ENCODE assay signal across 14 cellular contexts in the genomic region with DNA sequence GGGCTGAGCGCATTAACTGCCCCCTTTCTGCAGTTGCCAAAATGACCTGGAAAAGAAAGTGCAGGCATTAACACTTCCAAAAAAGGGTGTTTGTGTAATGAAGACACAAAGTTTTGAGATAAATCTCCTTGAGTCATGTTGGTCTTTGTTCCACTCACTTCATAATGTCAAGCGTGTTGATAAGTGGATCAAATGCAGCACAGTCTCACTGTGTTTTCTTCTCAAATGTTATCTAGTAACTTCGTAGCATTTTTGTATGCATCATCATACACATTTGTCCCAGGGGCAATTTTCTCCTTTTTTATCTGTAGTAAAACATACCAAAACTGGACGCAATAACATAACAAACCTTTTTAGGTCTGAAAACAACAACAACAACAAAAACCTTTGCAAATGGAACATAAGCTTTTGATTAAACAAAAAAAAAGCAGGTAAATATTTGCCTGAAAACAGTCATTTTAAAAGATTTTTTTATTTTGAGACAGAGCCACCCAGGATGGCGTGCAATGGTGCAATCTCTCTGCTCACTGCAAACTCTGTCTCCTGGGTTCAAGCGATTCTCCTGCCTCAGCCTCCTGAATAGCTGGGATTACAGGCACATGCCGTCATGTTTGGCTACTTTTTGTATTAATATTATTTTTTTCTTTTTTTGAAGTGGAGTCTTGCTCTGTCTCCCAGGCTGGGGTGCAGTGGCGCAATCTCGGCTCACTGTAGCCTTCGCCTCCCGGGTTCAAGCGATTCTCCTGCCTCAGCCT. TPM values are rescaled to one million over a fixed set of nuclear protein-coding genes. Genes with fewer than 3 reads are reported as not detected.
A peak's percentile ranks its signal among the peaks of the same experiment; 100 is the strongest.
DNase-seq lines count a peak whose midpoint lies in the region; ATAC-seq and TF ChIP-seq lines count a peak whose summit lies in the region.
"Had no signal": no experiment of that assay in that cellular context is flagged by ENCODE, and none has a peak within 500 bp of the region (broad histone marks: within the 10 kb centered on the region; RNA-seq: fewer than 3 reads in every experiment).

No MANE protein-coding gene starts in this region.

- H3K36me3 Mint-ChIP-seq in GM23338 (ENCODE audit: low read depth) = no peaks in the 10 kb centered on the region

- H2BK5ac ChIP-seq in neuronal stem cell (ENCODE audit: low read length) = no peak overlapping the region

- DNase-seq in GM23338 (ENCODE audit: low spot score) = no peak
- no peak for DNase-seq in SK-N-MC (ENCODE audit: low read depth, low spot score)
- peak; percentile 74 for DNase-seq in fibroblast of pulmonary artery (ENCODE audit: low read depth)
- DNase-seq in neuronal stem cell (ENCODE audit: low spot score) = no peak
- no peak for DNase-seq in GM19240 (ENCODE audit: insufficient read length, low spot score)
- DNase-seq in HT-29 (ENCODE audit: low spot score) = no peak
- DNase-seq in NCI-H2227 treated with DMSO at 0.1 percent for 48 hours (lab: John Stamatoyannopoulos, UW) = no peak
- DNase-seq: C1 segment of cervical spinal cord; Calu3; CD4-positive, alpha-beta T cell; DMS 273 treated with DMSO at 0.1 percent for 48 hours; GOT3 had no signal

- TF ChIP-seq CTCF in GM23338 (conservative IDR thresholded peaks at IDR 0.05; ENCODE audit: low read depth in 2 of 2) = no peak
- TF ChIP-seq CTCF in fibroblast of pulmonary artery (IDR thresholded peaks at IDR 0.05; ENCODE audit: low read length, missing control alignments) = peak; percentile 14

- H3K4me1 ChIP-seq in GM23338 (ENCODE audit: insufficient read depth) = no peaks in the 10 kb centered on the region
- no peaks in the 10 kb centered on the region for H3K4me1 ChIP-seq in neuronal stem cell (ENCODE audit: control insufficient read depth in 2 of 2, insufficient read depth in 1 of 2, low read depth in 1 of 2, low read length in 2 of 2)
- H3K4me1 ChIP-seq: HAP-1 had no signal

- H3K4me3 Mint-ChIP-seq in GM23338 = no peak overlapping the region
- H3K4me3 Mint-ChIP-seq: B cell; CD4-positive, alpha-beta T cell had no signal

- no peaks in the 10 kb centered on the region for H3K79me1 ChIP-seq in neuronal stem cell (ENCODE audit: low read depth, low read length)

- no peak overlapping the region for H2BK120ac ChIP-seq in neuronal stem cell (ENCODE audit: low read depth, low read length)

- no peaks in the 10 kb centered on the region for H4K20me1 ChIP-seq in GM23338 (replicated peaks; ENCODE audit: insufficient read depth)

- H2AFZ ChIP-seq in GM23338 (peak overlapping the region; percentile 16; the same call in 1 of the 2 replicates), neuronal stem cell (ENCODE audit: low read length) (peak overlapping the region; percentile 23)

- no peaks in the 10 kb centered on the region for H3K9me3 Mint-ChIP-seq in GM23338
- H3K9me3 Mint-ChIP-seq: CD4-positive, alpha-beta T cell had no signal

- H3K9ac ChIP-seq in SK-N-MC (ENCODE audit: insufficient read length) (no peak overlapping the region), neuronal stem cell (ENCODE audit: low read depth, low read length, poor library complexity) (no peak overlapping the region)

- H3K4me2 ChIP-seq in GM23338 = no peak overlapping the region
- no peak overlapping the region for H3K4me2 ChIP-seq in neuronal stem cell (ENCODE audit: insufficient read depth, low read length, poor library complexity, severe bottlenecking)

- H3K4me3 ChIP-seq in GM23338 (no peak overlapping the region), SK-N-MC (no peak overlapping the region), fibroblast of pulmonary artery (replicated peaks; ENCODE audit: low read depth, low read length) (no peak overlapping the region), neuronal stem cell (ENCODE audit: low read length in 2 of 2) (no peak overlapping the region)
- H3K4me3 ChIP-seq: HAP-1 had no signal

- H4K8ac ChIP-seq in neuronal stem cell (ENCODE audit: low read depth, low read length) = no peak overlapping the region

- no peaks in the 10 kb centered on the region for H3F3A ChIP-seq in GM23338 (replicated peaks; ENCODE audit: low read depth)

- H3K9me2 ChIP-seq in GM23338 (ENCODE audit: insufficient read depth) = no peaks in the 10 kb centered on the region

- H3K23ac ChIP-seq in neuronal stem cell (ENCODE audit: low read depth, low read length, poor library complexity) = no peak overlapping the region

- no peak overlapping the region for H3K4ac ChIP-seq in neuronal stem cell (ENCODE audit: low read length)

- H3K27me3 Mint-ChIP-seq in GM23338 (ENCODE audit: insufficient read depth, low read depth, poor library complexity) = peaks cover 3% of the 10 kb centered on the region
- H3K27me3 Mint-ChIP-seq: B cell; CD4-positive, alpha-beta T cell had no signal

- no peaks in the 10 kb centered on the region for H3K4me1 Mint-ChIP-seq in GM23338
- H3K4me1 Mint-ChIP-seq: B cell had no signal

- ATAC-seq in GM23338 = no peak

- no peaks in the 10 kb centered on the region for H3K79me2 ChIP-seq in GM23338 (replicated peaks; ENCODE audit: insufficient read depth)

- H3K27ac ChIP-seq in GM23338 (ENCODE audit: low read depth) = no peak overlapping the region
- 0 out of 2 replicates have a peak overlapping the region, but pooled peaks have one; percentile 31 for H3K27ac ChIP-seq in SK-N-MC
- no peak overlapping the region for H3K27ac ChIP-seq in neuronal stem cell (replicated peaks; ENCODE audit: low read length)

- H3K27me3 ChIP-seq in GM23338 (ENCODE audit: insufficient read depth) = no peaks in the 10 kb centered on the region
- no peaks in the 10 kb centered on the region for H3K27me3 ChIP-seq in neuronal stem cell (ENCODE audit: control insufficient read depth in 3 of 3, insufficient read depth in 3 of 3, low read depth in 1 of 3, low read length in 3 of 3)

- H3K14ac ChIP-seq in neuronal stem cell (ENCODE audit: low read length) = no peak overlapping the region

- H2AK5ac ChIP-seq in neuronal stem cell (ENCODE audit: low read depth, low read length) = no peak overlapping the region

- no peak overlapping the region for H2BK12ac ChIP-seq in neuronal stem cell (ENCODE audit: low read length)

- no peak overlapping the region for H3K27ac Mint-ChIP-seq in GM23338
- H3K27ac Mint-ChIP-seq: B cell; CD4-positive, alpha-beta T cell had no signal

- no peak overlapping the region for H2BK15ac ChIP-seq in neuronal stem cell (ENCODE audit: low read length)

- H3K9me3 ChIP-seq in SK-N-MC (ENCODE audit: low read depth, low read length) = no peaks in the 10 kb centered on the region
- no peaks in the 10 kb centered on the region for H3K9me3 ChIP-seq in neuronal stem cell (replicated peaks in 1 of 2; ENCODE audit: control insufficient read depth in 2 of 2, insufficient read depth in 1 of 2, low read depth in 1 of 2, low read length in 2 of 2)
- H3K9me3 ChIP-seq: HAP-1 had no signal

- no peak overlapping the region for H4K91ac ChIP-seq in neuronal stem cell (ENCODE audit: low read depth, low read length, poor library complexity)

- no peak overlapping the region for H3K18ac ChIP-seq in neuronal stem cell (ENCODE audit: low read length)

- no CpG with 5 or more reads among the region's 12 CpGs for WGBS in neuronal stem cell (ENCODE audit: extremely low coverage in 2 of 2, insufficient read length in 2 of 2, insufficient replicate concordance in 1 of 2), 2 donors

- H3K36me3 ChIP-seq in GM23338 (ENCODE audit: insufficient read depth) = no peaks in the 10 kb centered on the region
- no peaks in the 10 kb centered on the region for H3K36me3 ChIP-seq in SK-N-MC (ENCODE audit: insufficient read depth, low read length)
- H3K36me3 ChIP-seq in neuronal stem cell (replicated peaks in 1 of 2; ENCODE audit: control insufficient read depth in 2 of 2, insufficient read depth in 2 of 2, low read length in 2 of 2) = no peaks in the 10 kb centered on the region
- H3K36me3 ChIP-seq: HAP-1 had no signal

TF ChIP-seq in GM23338, 12 proteins besides CTCF, POLR2A, EP300 and RAD21 (continues in another document):
- TF ChIP-seq, protein P1, sequence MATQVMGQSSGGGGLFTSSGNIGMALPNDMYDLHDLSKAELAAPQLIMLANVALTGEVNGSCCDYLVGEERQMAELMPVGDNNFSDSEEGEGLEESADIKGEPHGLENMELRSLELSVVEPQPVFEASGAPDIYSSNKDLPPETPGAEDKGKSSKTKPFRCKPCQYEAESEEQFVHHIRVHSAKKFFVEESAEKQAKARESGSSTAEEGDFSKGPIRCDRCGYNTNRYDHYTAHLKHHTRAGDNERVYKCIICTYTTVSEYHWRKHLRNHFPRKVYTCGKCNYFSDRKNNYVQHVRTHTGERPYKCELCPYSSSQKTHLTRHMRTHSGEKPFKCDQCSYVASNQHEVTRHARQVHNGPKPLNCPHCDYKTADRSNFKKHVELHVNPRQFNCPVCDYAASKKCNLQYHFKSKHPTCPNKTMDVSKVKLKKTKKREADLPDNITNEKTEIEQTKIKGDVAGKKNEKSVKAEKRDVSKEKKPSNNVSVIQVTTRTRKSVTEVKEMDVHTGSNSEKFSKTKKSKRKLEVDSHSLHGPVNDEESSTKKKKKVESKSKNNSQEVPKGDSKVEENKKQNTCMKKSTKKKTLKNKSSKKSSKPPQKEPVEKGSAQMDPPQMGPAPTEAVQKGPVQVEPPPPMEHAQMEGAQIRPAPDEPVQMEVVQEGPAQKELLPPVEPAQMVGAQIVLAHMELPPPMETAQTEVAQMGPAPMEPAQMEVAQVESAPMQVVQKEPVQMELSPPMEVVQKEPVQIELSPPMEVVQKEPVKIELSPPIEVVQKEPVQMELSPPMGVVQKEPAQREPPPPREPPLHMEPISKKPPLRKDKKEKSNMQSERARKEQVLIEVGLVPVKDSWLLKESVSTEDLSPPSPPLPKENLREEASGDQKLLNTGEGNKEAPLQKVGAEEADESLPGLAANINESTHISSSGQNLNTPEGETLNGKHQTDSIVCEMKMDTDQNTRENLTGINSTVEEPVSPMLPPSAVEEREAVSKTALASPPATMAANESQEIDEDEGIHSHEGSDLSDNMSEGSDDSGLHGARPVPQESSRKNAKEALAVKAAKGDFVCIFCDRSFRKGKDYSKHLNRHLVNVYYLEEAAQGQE (IDR thresholded peaks at IDR 0.05; ENCODE audit: unreplicated experiment) = no peak
- no peak for TF ChIP-seq EZH2phosphoT487 (IDR thresholded peaks at IDR 0.05; ENCODE audit: unreplicated experiment)
- TF ChIP-seq EZH2 (IDR thresholded peaks at IDR 0.05; ENCODE audit: low read depth, unreplicated experiment) = no peak
- no peak for TF ChIP-seq ZNF331 (CRISPR knock-in tag; IDR thresholded peaks at IDR 0.05; ENCODE audit: low read depth)

RNA-seq across cellular contexts. Expression of gene IMPA2, which starts 10.7 kb away (rescaled TPM):
- 91.8 and 122 TPM in 2 replicates for total RNA-seq in GM23338 (2014; rRNA removed; shearing (Covaris generic))
- 45.0 and 50.4 TPM in 2 replicates for polyA plus RNA-seq in GM23338 (2016; fragmentation: Nextera tagmentation; extraction: Ambion mirVana)
- polyA plus RNA-seq in neuronal stem cell (2013, experiment 1 of 2) = 71.9 TPM
- polyA plus RNA-seq in neuronal stem cell (2013, experiment 2 of 2) = 69.5 TPM
- 88.6 and 89.2 TPM in 2 replicates for total RNA-seq in HT-29 (2014; rRNA removed; shearing (Covaris generic))
